In the genomic region with DNA sequence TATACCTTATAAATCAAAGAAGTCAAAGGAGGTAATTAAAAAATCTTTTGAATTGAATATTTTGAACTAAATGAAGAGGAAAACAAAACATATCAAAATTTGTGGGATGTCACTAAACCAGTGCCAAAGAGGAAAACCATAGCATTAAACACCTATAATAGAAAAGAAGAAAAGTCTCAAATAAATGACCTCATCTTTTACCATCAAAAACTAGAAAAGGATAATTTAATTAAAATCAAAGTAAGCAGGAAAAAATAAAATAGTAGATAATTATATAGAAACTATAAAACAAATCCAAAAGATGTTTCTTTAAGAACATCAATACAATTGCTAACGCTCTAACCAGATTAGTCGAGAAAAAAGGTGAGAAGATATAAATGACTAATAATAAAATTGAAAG, we compare ENCODE assay signal across 18 cellular contexts. TPM values are rescaled to one million over a fixed set of nuclear protein-coding genes. Genes with fewer than 3 reads are reported as not detected.
A peak's percentile ranks its signal among the peaks of the same experiment; 100 is the strongest.
DNase-seq lines count a peak whose midpoint lies in the region; ATAC-seq, FAIRE-seq and TF ChIP-seq lines count a peak whose summit lies in the region.
"Had no signal": no experiment of that assay in that cellular context is flagged by ENCODE, and none has a peak within 500 bp of the region (broad histone marks: within the 10 kb centered on the region; RNA-seq: fewer than 3 reads in every experiment).

No MANE protein-coding gene starts in this region.

- no peak overlapping the region for H3K4me3 ChIP-seq in pancreas
- H3K4me3 ChIP-seq in testis = no peak overlapping the region
- no peak overlapping the region for H3K4me3 ChIP-seq in suprapubic skin
- H3K4me3 ChIP-seq: HAP-1 had no signal

- no peak for TF ChIP-seq POLR2A in testis (IDR thresholded peaks at IDR 0.05)
- TF ChIP-seq POLR2A in suprapubic skin (IDR thresholded peaks at IDR 0.05) = no peak

- H3K36me3 Mint-ChIP-seq in activated naive CD8-positive, alpha-beta T cell treated with anti-CD3 and anti-CD28 coated beads for 36 hours = no peaks in the 10 kb centered on the region
- H3K36me3 Mint-ChIP-seq: CD4-positive, alpha-beta memory T cell had no signal

- no peaks in the 10 kb centered on the region for H3K9me3 Mint-ChIP-seq in activated naive CD8-positive, alpha-beta T cell treated with anti-CD3 and anti-CD28 coated beads for 36 hours

- H3K27ac ChIP-seq in pancreas (no peak overlapping the region), testis (no peak overlapping the region), suprapubic skin (no peak overlapping the region)

- H3K27ac Mint-ChIP-seq in activated naive CD8-positive, alpha-beta T cell treated with anti-CD3 and anti-CD28 coated beads for 36 hours = no peak overlapping the region
- H3K27ac Mint-ChIP-seq: CD4-positive, alpha-beta memory T cell had no signal

- no peak for TF ChIP-seq CTCF in pancreas (IDR thresholded peaks at IDR 0.05)
- no peak for TF ChIP-seq CTCF in testis (IDR thresholded peaks at IDR 0.05)
- TF ChIP-seq CTCF in suprapubic skin (IDR thresholded peaks at IDR 0.05) = no peak

- H3K27me3 ChIP-seq in pancreas = no peaks in the 10 kb centered on the region
- H3K27me3 ChIP-seq in testis = no peaks in the 10 kb centered on the region
- H3K27me3 ChIP-seq in suprapubic skin = no peaks in the 10 kb centered on the region

- H3K4me1 ChIP-seq in pancreas (no peaks in the 10 kb centered on the region), testis (peaks cover 4% of the 10 kb centered on the region), suprapubic skin (peaks cover 10% of the 10 kb centered on the region)
- H3K4me1 ChIP-seq: HAP-1 had no signal

- ATAC-seq in pancreas = no peak

- H3K27me3 Mint-ChIP-seq in activated naive CD8-positive, alpha-beta T cell treated with anti-CD3 and anti-CD28 coated beads for 36 hours = no peaks in the 10 kb centered on the region

- WGBS in pancreas, 2 donors = 94 to 96% methylated on average over 2 of the region's 2 CpGs
- WGBS in testis, 2 donors = 93 to 96% methylated on average over 2 of the region's 2 CpGs
- 97% methylated on average over 2 of the region's 2 CpGs for WGBS in suprapubic skin

- H3K9me3 ChIP-seq in pancreas = no peaks in the 10 kb centered on the region
- H3K9me3 ChIP-seq in testis = no peaks in the 10 kb centered on the region
- no peaks in the 10 kb centered on the region for H3K9me3 ChIP-seq in suprapubic skin
- H3K9me3 ChIP-seq: HAP-1 had no signal

- intact Hi-C loops in pancreas (cut with DNase I) = no loop called here
- intact Hi-C loops in testis (cut with DNase I; ENCODE audit: low total_unique reads) = no loop called here

- DNase-seq in RCC 7860 (ENCODE audit: low spot score) (no peak), frontal cortex (ENCODE audit: low spot score in 2 of 2) (no peak), pancreas (no peak), testis (no peak), suprapubic skin (ENCODE audit: low spot score in 2 of 2) (no peak)
- DNase-seq in activated naive CD8-positive, alpha-beta T cell treated with anti-CD3 and anti-CD28 coated beads for 36 hours = no peak
- DNase-seq: 8988T; C1 segment of cervical spinal cord; Calu3; CD4-positive, alpha-beta memory T cell; COR-L47; DMS53; DMS79 treated with DMSO at 0.1 percent for 48 hours; GF-D8; GOT3 had no signal

- H3K4me1 Mint-ChIP-seq in activated naive CD8-positive, alpha-beta T cell treated with anti-CD3 and anti-CD28 coated beads for 36 hours = no peaks in the 10 kb centered on the region
- H3K4me1 Mint-ChIP-seq: CD4-positive, alpha-beta memory T cell had no signal

- TF ChIP-seq EP300 in suprapubic skin (IDR thresholded peaks at IDR 0.05) = no peak

- FAIRE-seq in A204.1 (lab: Jason Lieb, UNC) = peak; percentile 63
- FAIRE-seq in RCC 7860 (lab: Jason Lieb, UNC) = peak; percentile 48
- FAIRE-seq in frontal cortex (lab: Jason Lieb, UNC) = peak; percentile 76
- FAIRE-seq in pancreas (lab: Jason Lieb, UNC) = peak; percentile 70

- no peak overlapping the region for H3K4me3 Mint-ChIP-seq in activated naive CD8-positive, alpha-beta T cell treated with anti-CD3 and anti-CD28 coated beads for 36 hours
- H3K4me3 Mint-ChIP-seq: CD4-positive, alpha-beta memory T cell had no signal

- no peaks in the 10 kb centered on the region for H3K36me3 ChIP-seq in pancreas
- H3K36me3 ChIP-seq in testis (ENCODE audit: low read depth, missing control alignments) = no peaks in the 10 kb centered on the region
- H3K36me3 ChIP-seq in suprapubic skin = no peaks in the 10 kb centered on the region
- H3K36me3 ChIP-seq: HAP-1 had no signal

RNA-seq across cellular contexts. Expression of a gene that starts 47.8 kb away (rescaled TPM):
- 24.5 TPM for total RNA-seq in frontal cortex
- total RNA-seq in pancreas = 10 to 100 TPM in 1 of 6 donors, 1 to 10 TPM in 5; 3.8 to 11.4 (median 6.0) TPM
- 1 to 10 TPM; 4.3 to 5.5 TPM for polyA plus RNA-seq in pancreas
- 10 to 100 TPM; 19.5 to 23.9 TPM for total RNA-seq in testis
- polyA plus RNA-seq in testis (ENCODE audit: insufficient read depth, low read depth, low replicate concordance) = 13.1 TPM
- 10 to 100 TPM; 16.2 to 65.8 (median 23.5) TPM for total RNA-seq in suprapubic skin
- not detected for total RNA-seq in activated naive CD8-positive, alpha-beta T cell treated with anti-CD3 and anti-CD28 coated beads for 36 hours
- total RNA-seq: G401 had no signal
- polyA plus RNA-seq: CD4-positive, alpha-beta memory T cell had no signal

Comparison
In these comparisons a context has a peak if more than half of its experiments do, and no peak if none do; other contexts are left out.
1. RNA of a gene that starts 47.8 kb away (total RNA-seq): 16.2 to 65.8 TPM in suprapubic skin, 24.5 TPM in frontal cortex (single experiment), 19.5 to 23.9 TPM in testis and 3.8 to 11.4 TPM in pancreas; not detected in activated naive CD8-positive, alpha-beta T cell treated with anti-CD3 and anti-CD28 coated beads for 36 hours; every median in the first group is over 4 times any median in the second.